1 cellular context compared by ENCODE assay signal in the genomic region with DNA sequence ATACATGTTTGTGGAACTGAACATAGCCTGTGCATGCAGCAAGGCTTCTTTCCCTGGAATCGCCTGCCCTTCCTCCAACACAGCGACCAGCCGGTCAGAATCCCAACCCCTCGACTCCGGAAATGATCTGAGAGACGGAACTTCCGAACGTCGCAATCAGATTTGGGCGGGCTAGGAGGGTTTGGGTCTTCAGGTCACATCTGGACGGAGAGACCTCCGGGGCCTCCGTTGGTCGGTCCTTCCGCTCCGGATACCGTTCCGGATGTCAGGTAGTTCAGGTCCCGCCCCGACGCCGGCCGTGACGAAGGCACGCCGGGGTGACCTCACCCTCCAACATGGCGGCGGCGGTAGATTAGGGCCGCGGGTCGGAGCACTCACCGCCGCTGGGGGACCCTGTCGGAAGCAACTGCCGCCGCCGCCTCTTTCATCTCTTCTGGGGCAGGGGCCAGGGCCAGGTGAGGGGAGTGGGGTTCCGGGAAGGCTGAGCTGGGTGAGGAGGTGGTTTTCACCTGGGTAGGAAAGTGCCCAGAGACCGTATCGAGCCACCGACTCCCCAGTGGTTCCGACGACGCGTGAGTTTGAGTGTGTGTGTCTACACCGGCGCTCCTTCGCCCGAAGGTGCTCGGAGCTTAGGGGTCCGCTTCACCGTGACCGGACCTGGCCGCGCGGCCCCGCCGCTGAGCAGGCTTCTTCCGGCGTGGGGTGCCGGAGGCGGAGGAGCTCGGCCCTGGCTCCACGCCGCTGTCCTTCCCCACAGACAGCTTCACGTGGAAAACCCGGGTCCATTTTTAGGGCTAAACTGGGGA.
TF ChIP-seq lines count a peak whose summit lies in the region.

Gene BCL2L13 (plus strand): TSS at position 326 of the 806 bp plus-strand sequence. CDS start 16,955 bp downstream, outside the sequence.

TF ChIP-seq in GM23338, 12 proteins besides CTCF, POLR2A, EP300 and RAD21:
- TF ChIP-seq JUNB (IDR thresholded peaks at IDR 0.05; ENCODE audit: unreplicated experiment) (no peak), ZNF462 (CRISPR knock-in tag; IDR thresholded peaks at IDR 0.05) (no peak), EZH2phosphoT487 (IDR thresholded peaks at IDR 0.05; ENCODE audit: unreplicated experiment) (no peak), POLR2AphosphoS5 (IDR thresholded peaks at IDR 0.05; ENCODE audit: low read depth) (peak; percentile 93), EZH2 (IDR thresholded peaks at IDR 0.05; ENCODE audit: low read depth, unreplicated experiment) (no peak), STAT1 (IDR thresholded peaks at IDR 0.05; ENCODE audit: unreplicated experiment) (no peak), ETS1 (IDR thresholded peaks at IDR 0.05) (peak; percentile 56; the same call in 1 of the 2 replicates), ZNF331 (CRISPR knock-in tag; IDR thresholded peaks at IDR 0.05; ENCODE audit: low read depth) (no peak), CREB1 (CRISPR knock-in tag; IDR thresholded peaks at IDR 0.05; ENCODE audit: low read depth) (peak; percentile 92)
- TF ChIP-seq, protein P1, sequence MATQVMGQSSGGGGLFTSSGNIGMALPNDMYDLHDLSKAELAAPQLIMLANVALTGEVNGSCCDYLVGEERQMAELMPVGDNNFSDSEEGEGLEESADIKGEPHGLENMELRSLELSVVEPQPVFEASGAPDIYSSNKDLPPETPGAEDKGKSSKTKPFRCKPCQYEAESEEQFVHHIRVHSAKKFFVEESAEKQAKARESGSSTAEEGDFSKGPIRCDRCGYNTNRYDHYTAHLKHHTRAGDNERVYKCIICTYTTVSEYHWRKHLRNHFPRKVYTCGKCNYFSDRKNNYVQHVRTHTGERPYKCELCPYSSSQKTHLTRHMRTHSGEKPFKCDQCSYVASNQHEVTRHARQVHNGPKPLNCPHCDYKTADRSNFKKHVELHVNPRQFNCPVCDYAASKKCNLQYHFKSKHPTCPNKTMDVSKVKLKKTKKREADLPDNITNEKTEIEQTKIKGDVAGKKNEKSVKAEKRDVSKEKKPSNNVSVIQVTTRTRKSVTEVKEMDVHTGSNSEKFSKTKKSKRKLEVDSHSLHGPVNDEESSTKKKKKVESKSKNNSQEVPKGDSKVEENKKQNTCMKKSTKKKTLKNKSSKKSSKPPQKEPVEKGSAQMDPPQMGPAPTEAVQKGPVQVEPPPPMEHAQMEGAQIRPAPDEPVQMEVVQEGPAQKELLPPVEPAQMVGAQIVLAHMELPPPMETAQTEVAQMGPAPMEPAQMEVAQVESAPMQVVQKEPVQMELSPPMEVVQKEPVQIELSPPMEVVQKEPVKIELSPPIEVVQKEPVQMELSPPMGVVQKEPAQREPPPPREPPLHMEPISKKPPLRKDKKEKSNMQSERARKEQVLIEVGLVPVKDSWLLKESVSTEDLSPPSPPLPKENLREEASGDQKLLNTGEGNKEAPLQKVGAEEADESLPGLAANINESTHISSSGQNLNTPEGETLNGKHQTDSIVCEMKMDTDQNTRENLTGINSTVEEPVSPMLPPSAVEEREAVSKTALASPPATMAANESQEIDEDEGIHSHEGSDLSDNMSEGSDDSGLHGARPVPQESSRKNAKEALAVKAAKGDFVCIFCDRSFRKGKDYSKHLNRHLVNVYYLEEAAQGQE (IDR thresholded peaks at IDR 0.05; ENCODE audit: unreplicated experiment), result peak; percentile 33
